Comparison of ENCODE assay signal across 7 cellular contexts in the genomic region with DNA sequence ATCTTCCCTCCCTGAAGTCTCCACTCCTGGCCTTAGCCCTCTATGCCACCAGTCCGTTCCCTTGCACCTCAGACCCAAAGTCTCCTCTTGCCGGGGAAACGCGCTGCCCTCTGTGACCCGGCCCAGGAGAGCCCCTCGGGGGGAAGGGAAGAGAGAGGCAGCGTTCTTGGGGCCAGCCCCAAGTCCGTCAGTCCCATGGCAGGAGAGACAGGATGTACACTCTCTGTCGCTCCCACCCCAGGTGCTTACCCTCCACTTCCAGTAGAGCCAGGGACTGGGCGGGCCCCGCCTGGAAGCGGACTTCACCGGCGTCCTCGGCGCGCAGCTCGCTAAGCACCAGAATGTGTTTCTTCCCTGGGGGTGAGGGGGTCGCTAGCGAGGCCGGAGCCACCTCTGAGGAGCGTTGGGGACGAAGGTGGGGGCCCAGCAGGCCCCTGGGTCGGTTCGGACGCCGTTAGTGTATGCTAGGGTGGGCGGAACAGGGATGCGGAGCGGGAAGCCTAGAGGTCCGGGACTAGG. TPM values are rescaled to one million over a fixed set of nuclear protein-coding genes. Genes with fewer than 3 reads are reported as not detected.
DNase-seq lines count a peak whose midpoint lies in the region; ATAC-seq and TF ChIP-seq lines count a peak whose summit lies in the region.
"Had no signal": no experiment of that assay in that cellular context is flagged by ENCODE, and none has a peak within 500 bp of the region (broad histone marks: within the 10 kb centered on the region; RNA-seq: fewer than 3 reads in every experiment).

No MANE protein-coding gene starts in this region.

- peak overlapping the region; percentile 46 to 48 for H3K27ac ChIP-seq in tibial artery

- DNase-seq in activated CD4-positive, CD25-positive, alpha-beta regulatory T cell treated with anti-CD3 and anti-CD28 coated beads, Interleukin-2, amount 50 U/mL, for 72 hours: peak; percentile 47
- no peak for DNase-seq in activated CD4-positive, CD25-positive, alpha-beta regulatory T cell (lab: John Stamatoyannopoulos, UW)
- DNase-seq in NCI-H748 (lab: John Stamatoyannopoulos, UW; ENCODE audit: unreplicated experiment) (peak; percentile 89), left cardiac atrium (no peak), tibial artery (no peak), GM19240 (ENCODE audit: insufficient read length, low spot score) (no peak)

- peaks cover 0 to 26% (median 19%) of the 10 kb centered on the region in 4 donors for H3K4me1 ChIP-seq in tibial artery

- ATAC-seq in left cardiac atrium: peak; percentile 6 to 7

- H3K9me3 ChIP-seq in tibial artery: no peaks in the 10 kb centered on the region

- intact Hi-C loops in left cardiac atrium (cut with DNase I) (no loop called here), tibial artery (cut with DNase I; ENCODE audit: low total_unique reads) (loop anchor here (5.0 kb wide), 1 partner anchor 45 kb away; a partner anchor contains a TSS)

- peaks cover 0 to 16% (median 8%) of the 10 kb centered on the region in 3 donors for H3K36me3 ChIP-seq in tibial artery

- TF ChIP-seq CTCF in tibial artery (IDR thresholded peaks at IDR 0.05): no peak

- H3K27me3 ChIP-seq in tibial artery: no peaks in the 10 kb centered on the region

- peak overlapping the region; percentile 52 to 65 for H3K4me3 ChIP-seq in tibial artery

RNA-seq across cellular contexts. Expression of a gene that starts 8.1 kb away (rescaled TPM):
- 1 to 10 TPM; 3.2 to 4.1 TPM for total RNA-seq in left cardiac atrium

RNA-seq across cellular contexts. Expression of a gene that starts 8.3 kb away (rescaled TPM):
- 100 to 1,000 TPM in 1 of 2 donors, 10 to 100 TPM in 1; 72.4 to 113 TPM for total RNA-seq in left cardiac atrium

RNA-seq across cellular contexts. Expression of a gene that starts 19.4 kb away (rescaled TPM):
- total RNA-seq in left cardiac atrium: 100 to 1,000 TPM; 121 to 187 TPM

RNA-seq across cellular contexts. Expression of a gene that starts 20.2 kb away (rescaled TPM):
- 10 to 100 TPM in 1 of 2 donors, 1 to 10 TPM in 1; 2.2 to 16.2 TPM for total RNA-seq in left cardiac atrium

RNA-seq across cellular contexts. Expression of a gene that starts 37.6 kb away (rescaled TPM):
- under 1 TPM in 1 of 2 donors, not detected in 1; 0.32 TPM for total RNA-seq in left cardiac atrium
- total RNA-seq: Daoy had no signal

Comparison
In these comparisons a context has a peak if more than half of its experiments do, and no peak if none do; other contexts are left out.
1. DNase-seq: peak in activated CD4-positive, CD25-positive, alpha-beta regulatory T cell treated with anti-CD3 and anti-CD28 coated beads, Interleukin-2, amount 50 U/mL, for 72 hours (single experiment) and NCI-H748 (single experiment); none in activated CD4-positive, CD25-positive, alpha-beta regulatory T cell (0 of 4), left cardiac atrium (single experiment), tibial artery (0 of 2) and GM19240 (single experiment).